In genomic region chr1:161019116-161019660, GRCh38 we compare ENCODE assay signal across 11 cellular contexts. TPM values are rescaled to one million over a fixed set of nuclear protein-coding genes. Genes with fewer than 3 reads are reported as not detected.
DNase-seq lines count a peak whose midpoint lies in the region; ATAC-seq, FAIRE-seq and TF ChIP-seq lines count a peak whose summit lies in the region.
"Not testable (repeated sequence)": the region's sequence is repeated elsewhere in the genome, so short reads cannot be mapped to it uniquely, and the experiment has no call there.
"Had no signal": no experiment of that assay in that cellular context is flagged by ENCODE, and none has a peak within 500 bp of the region (broad histone marks: within the 10 kb centered on the region; RNA-seq: fewer than 3 reads in every experiment).

No MANE protein-coding gene starts in this region.

- not testable (repeated sequence) for H4K20me1 ChIP-seq in endothelial cell of umbilical vein (replicated peaks; ENCODE audit: control insufficient read depth, extremely low read depth, insufficient read depth, low read length)

- H3K4me2 ChIP-seq in endothelial cell of umbilical vein (ENCODE audit: insufficient read depth, low read length) = peak overlapping the region; percentile 69

- not testable (repeated sequence) for TF ChIP-seq POLR2A in endothelial cell of umbilical vein (IDR thresholded peaks at IDR 0.05; ENCODE audit: low read depth, low read length)

- not testable (repeated sequence) for H3K9me3 ChIP-seq in CD4-positive, alpha-beta T cell (ENCODE audit: control insufficient read depth, low read length); endothelial cell of umbilical vein (replicated peaks; ENCODE audit: control insufficient read depth, insufficient read depth, low read length)

- not testable (repeated sequence) for H3K27me3 Mint-ChIP-seq in CD4-positive, alpha-beta T cell; activated naive CD4-positive, alpha-beta T cell treated with anti-CD3 and anti-CD28 coated beads, Interleukin-2, amount 50 U/mL, for 24 hours; natural killer cell treated with Interleukin-12 subunit alpha and Interleukin-12 subunit beta and Interleukin-15 and Interleukin-18, amount 100 ng/mL, for 72 hours; stimulated activated naive CD8-positive, alpha-beta T cell treated with anti-CD3 and anti-CD28 coated beads, Interleukin-15, Interleukin-2, amounts not matched to agents 100 ng/mL and 50 ng/mL, for 24 hours
- peaks cover 7 to 16% (median 11%) of the 10 kb centered on the region in 3 donors for H3K27me3 Mint-ChIP-seq in immature natural killer cell (ENCODE audit: low read depth in 3 of 3)

- not testable (repeated sequence) for H3K9me1 ChIP-seq in endothelial cell of umbilical vein (replicated peaks; ENCODE audit: control insufficient read depth, extremely low read depth, insufficient read depth, low read length)

- not testable (repeated sequence) for TF ChIP-seq CTCF in CD4-positive, alpha-beta T cell (IDR thresholded peaks at IDR 0.05); endothelial cell of umbilical vein (IDR thresholded peaks at IDR 0.05; ENCODE audit: extremely low read depth in 1 of 2, insufficient read depth in 1 of 2, low read depth in 1 of 2, low read length in 2 of 2)

- peaks cover 44% of the 10 kb centered on the region for H3K4me1 ChIP-seq in endothelial cell of umbilical vein (ENCODE audit: control insufficient read depth, extremely low read depth, insufficient read depth, low read length)

- intact Hi-C loops in CD4-positive, alpha-beta T cell (cut with DNase I, micrococcal nuclease); endothelial cell of umbilical vein (cut with micrococcal nuclease): not testable (repeated sequence)

- peak overlapping the region; percentile 81 for H3K27ac Mint-ChIP-seq in CD4-positive, alpha-beta T cell
- peak overlapping the region; percentile 8 for H3K27ac Mint-ChIP-seq in activated naive CD4-positive, alpha-beta T cell treated with anti-CD3 and anti-CD28 coated beads, Interleukin-2, amount 50 U/mL, for 24 hours
- peak overlapping the region in 5 of 6 donors; percentile 1 to 84 (median 59) for H3K27ac Mint-ChIP-seq in immature natural killer cell
- H3K27ac Mint-ChIP-seq in natural killer cell treated with Interleukin-12 subunit alpha and Interleukin-12 subunit beta and Interleukin-15 and Interleukin-18, amount 100 ng/mL, for 72 hours = peak overlapping the region; percentile 42 to 73
- peak overlapping the region; percentile 34 for H3K27ac Mint-ChIP-seq in stimulated activated naive CD8-positive, alpha-beta T cell treated with anti-CD3 and anti-CD28 coated beads, Interleukin-15, Interleukin-2, amounts not matched to agents 100 ng/mL and 50 ng/mL, for 24 hours

- not testable (repeated sequence) for FAIRE-seq in endothelial cell of umbilical vein (lab: Jason Lieb, UNC)

- H3K4me1 Mint-ChIP-seq in CD4-positive, alpha-beta T cell (ENCODE audit: low read depth) = peaks cover 27% of the 10 kb centered on the region
- peaks cover 54% of the 10 kb centered on the region for H3K4me1 Mint-ChIP-seq in activated naive CD4-positive, alpha-beta T cell treated with anti-CD3 and anti-CD28 coated beads, Interleukin-2, amount 50 U/mL, for 24 hours
- H3K4me1 Mint-ChIP-seq in immature natural killer cell = peaks cover 26 to 33% of the 10 kb centered on the region in 2 donors
- H3K4me1 Mint-ChIP-seq in natural killer cell treated with Interleukin-12 subunit alpha and Interleukin-12 subunit beta and Interleukin-15 and Interleukin-18, amount 100 ng/mL, for 72 hours (ENCODE audit: low read depth in 2 of 2) = peaks cover 32 to 37% of the 10 kb centered on the region in 2 donors
- H3K4me1 Mint-ChIP-seq in stimulated activated naive CD8-positive, alpha-beta T cell treated with anti-CD3 and anti-CD28 coated beads, Interleukin-15, Interleukin-2, amounts not matched to agents 100 ng/mL and 50 ng/mL, for 24 hours (ENCODE audit: low read depth) = peaks cover 58% of the 10 kb centered on the region

- POLR2A ChIA-PET in CD4-positive, alpha-beta T cell (lab: Charles Lee) = interaction anchor here (0.7 to 3.7 kb wide), 4 partner anchors 12 to 376 kb away, joined by 3 to 46 read pairs (median 18); partner anchors contain the start of genes ARHGAP30 and TSTD1
- POLR2A ChIA-PET in endothelial cell of umbilical vein (lab: Charles Lee) = not testable (repeated sequence)

- H2AFZ ChIP-seq in endothelial cell of umbilical vein (ENCODE audit: low read depth, low read length) = not testable (repeated sequence)

- peak overlapping the region; percentile 91 for H3K4me3 Mint-ChIP-seq in CD4-positive, alpha-beta T cell
- H3K4me3 Mint-ChIP-seq in activated naive CD4-positive, alpha-beta T cell treated with anti-CD3 and anti-CD28 coated beads, Interleukin-2, amount 50 U/mL, for 24 hours = peak overlapping the region; percentile 86
- peak overlapping the region; percentile 87 to 95 (median 94) for H3K4me3 Mint-ChIP-seq in immature natural killer cell
- H3K4me3 Mint-ChIP-seq in natural killer cell treated with Interleukin-12 subunit alpha and Interleukin-12 subunit beta and Interleukin-15 and Interleukin-18, amount 100 ng/mL, for 72 hours = peak overlapping the region; percentile 97
- not testable (repeated sequence) for H3K4me3 Mint-ChIP-seq in stimulated activated naive CD8-positive, alpha-beta T cell treated with anti-CD3 and anti-CD28 coated beads, Interleukin-15, Interleukin-2, amounts not matched to agents 100 ng/mL and 50 ng/mL, for 24 hours

- not testable (repeated sequence) for H3K9me3 Mint-ChIP-seq in CD4-positive, alpha-beta T cell; activated naive CD4-positive, alpha-beta T cell treated with anti-CD3 and anti-CD28 coated beads, Interleukin-2, amount 50 U/mL, for 24 hours; immature natural killer cell; natural killer cell treated with Interleukin-12 subunit alpha and Interleukin-12 subunit beta and Interleukin-15 and Interleukin-18, amount 100 ng/mL, for 72 hours; stimulated activated naive CD8-positive, alpha-beta T cell treated with anti-CD3 and anti-CD28 coated beads, Interleukin-15, Interleukin-2, amounts not matched to agents 100 ng/mL and 50 ng/mL, for 24 hours

- not testable (repeated sequence) for H3K36me3 ChIP-seq in endothelial cell of umbilical vein (ENCODE audit: control insufficient read depth in 2 of 2, extremely low read depth in 1 of 2, insufficient read depth in 2 of 2, low read length in 2 of 2)

- not testable (repeated sequence) for H3K27ac ChIP-seq in CD4-positive, alpha-beta T cell (ENCODE audit: low read depth, low read length); endothelial cell of umbilical vein (ENCODE audit: insufficient read depth, low read depth, low read length)

- dilution Hi-C loops in endothelial cell of umbilical vein (cut with MboI; ENCODE audit: extremely low pct_ligation_motif_present, low sequenced_read_pairs) = not testable (repeated sequence)

- BruUV-seq in endothelial cell of umbilical vein (replicated peaks; lab: Mats Ljungman, UMichigan) = not testable (repeated sequence)

- ATAC-seq in CD4-positive, alpha-beta T cell (ENCODE audit: poor library complexity); natural killer cell treated with Interleukin-12 subunit alpha and Interleukin-12 subunit beta and Interleukin-15 and Interleukin-18, amount 100 ng/mL, for 72 hours: not testable (repeated sequence)

- DNase-seq in CD4-positive, alpha-beta T cell; endothelial cell of umbilical vein (ENCODE audit: low read depth, low spot score); immature natural killer cell; natural killer cell treated with Interleukin-12 subunit alpha and Interleukin-12 subunit beta and Interleukin-15 and Interleukin-18, amount 100 ng/mL, for 72 hours (ENCODE audit: low spot score): not testable (repeated sequence)
- peak; percentile 59 for DNase-seq in KBM-7
- DNase-seq in SKM-1 treated with dmso at 0.1 percent for 144 hours (lab: John Stamatoyannopoulos, UW; ENCODE audit: unreplicated experiment) = peak; percentile 41

- peaks cover 24% of the 10 kb centered on the region for H3K79me2 ChIP-seq in endothelial cell of umbilical vein (ENCODE audit: control insufficient read depth, insufficient read depth, low read length)

- not testable (repeated sequence) for H3K27me3 ChIP-seq in CD4-positive, alpha-beta T cell (ENCODE audit: control insufficient read depth, insufficient read depth, low read length); endothelial cell of umbilical vein (ENCODE audit: control insufficient read depth in 2 of 2, insufficient read depth in 2 of 2, low read length in 2 of 2)

- H3K4me3 ChIP-seq in endothelial cell of umbilical vein (replicated peaks in 1 of 3; ENCODE audit: insufficient read depth in 1 of 3, low read depth in 1 of 3, low read length in 3 of 3) = peak overlapping the region in 2 of 3 experiments; percentile 77 to 87

- in situ Hi-C loops in KBM-7 (cut with MboI; ENCODE audit: low pct_unique_long_range_greater_than_20kb, low sequenced_read_pairs) = not testable (repeated sequence)

- H3K9ac ChIP-seq in endothelial cell of umbilical vein (replicated peaks; ENCODE audit: extremely low read depth, insufficient read depth, low read length) = peak overlapping the region; percentile 88

- CTCF ChIA-PET in CD4-positive, alpha-beta T cell (lab: Charles Lee) = interaction anchor here (2.4 to 2.6 kb wide), 2 partner anchors 26 to 78 kb away, joined by 9 to 10 read pairs; partner anchors contain the start of genes KLHDC9 and USF1
- CTCF ChIA-PET in endothelial cell of umbilical vein (lab: Charles Lee) = interaction anchor here (0.6 to 5.6 kb wide), 7 partner anchors 23 to 79 kb away, joined by 3 to 100 read pairs (median 5); partner anchors contain the start of genes KLHDC9 and USF1

- H3K36me3 Mint-ChIP-seq in CD4-positive, alpha-beta T cell (ENCODE audit: low read depth); activated naive CD4-positive, alpha-beta T cell treated with anti-CD3 and anti-CD28 coated beads, Interleukin-2, amount 50 U/mL, for 24 hours; immature natural killer cell; natural killer cell treated with Interleukin-12 subunit alpha and Interleukin-12 subunit beta and Interleukin-15 and Interleukin-18, amount 100 ng/mL, for 72 hours; stimulated activated naive CD8-positive, alpha-beta T cell treated with anti-CD3 and anti-CD28 coated beads, Interleukin-15, Interleukin-2, amounts not matched to agents 100 ng/mL and 50 ng/mL, for 24 hours (ENCODE audit: low read depth): not testable (repeated sequence)

RNA-seq across cellular contexts. Expression of gene F11R, which starts 1.8 kb away (rescaled TPM):
- 10 to 100 TPM; 15.2 to 16.2 TPM for total RNA-seq in CD4-positive, alpha-beta T cell
- 86.3 and 97.0 TPM in 2 replicates for total RNA-seq in endothelial cell of umbilical vein
- polyA plus RNA-seq in endothelial cell of umbilical vein = 124 and 137 TPM in 2 replicates
- 91.7 and 92.4 TPM in 2 replicates for polyA plus RNA-seq in endothelial cell of umbilical vein (2011; cell fraction: cytosol; rRNA removed)
- 79.3 and 83.6 TPM in 2 replicates for polyA plus RNA-seq in endothelial cell of umbilical vein (2011; cell fraction: nucleus; rRNA removed)
- 57.1 and 63.3 TPM in 2 replicates for polyA plus RNA-seq in endothelial cell of umbilical vein (2012)
- polyA minus RNA-seq in endothelial cell of umbilical vein = 297 and 401 TPM in 2 replicates
- polyA minus RNA-seq in endothelial cell of umbilical vein (2011; cell fraction: cytosol; rRNA and poly(A)+ RNA removed) = 12.7 TPM
- 45.2 and 62.6 TPM in 2 replicates for polyA minus RNA-seq in endothelial cell of umbilical vein (2011; cell fraction: nucleus; rRNA and poly(A)+ RNA removed)
- polyA plus RNA-seq in immature natural killer cell = 10 to 100 TPM; 11.5 to 53.2 (median 27.7) TPM
- total RNA-seq in natural killer cell treated with Interleukin-12 subunit alpha and Interleukin-12 subunit beta and Interleukin-15 and Interleukin-18, amount 100 ng/mL, for 72 hours = 10 to 100 TPM; 11.0 to 25.9 TPM

RNA-seq across cellular contexts. Expression of gene TSTD1, which starts 19.6 kb away (rescaled TPM):
- 10 to 100 TPM; 38.0 to 40.3 TPM for total RNA-seq in CD4-positive, alpha-beta T cell
- total RNA-seq in endothelial cell of umbilical vein = 8.9 and 12.5 TPM in 2 replicates
- polyA plus RNA-seq in endothelial cell of umbilical vein (39.1 and 51.6 TPM in 2 replicates), immature natural killer cell (100 to 1,000 TPM; 229 to 385 (median 349) TPM)
- 25.6 and 27.3 TPM in 2 replicates for polyA plus RNA-seq in endothelial cell of umbilical vein (2011; cell fraction: cytosol; rRNA removed)
- 12.5 and 14.6 TPM in 2 replicates for polyA plus RNA-seq in endothelial cell of umbilical vein (2011; cell fraction: nucleus; rRNA removed)
- 10.0 and 21.3 TPM in 2 replicates for polyA plus RNA-seq in endothelial cell of umbilical vein (2012)
- 4.3 and 5.2 TPM in 2 replicates for polyA minus RNA-seq in endothelial cell of umbilical vein
- polyA minus RNA-seq in endothelial cell of umbilical vein (2011; cell fraction: cytosol; rRNA and poly(A)+ RNA removed) = not detected
- polyA minus RNA-seq in endothelial cell of umbilical vein (2011; cell fraction: nucleus; rRNA and poly(A)+ RNA removed) = 2.3 and 2.8 TPM in 2 replicates
- total RNA-seq in natural killer cell treated with Interleukin-12 subunit alpha and Interleukin-12 subunit beta and Interleukin-15 and Interleukin-18, amount 100 ng/mL, for 72 hours = 10 to 100 TPM; 10.5 to 47.2 TPM
- total RNA-seq: IMR-90 had no signal

RNA-seq across cellular contexts. Expression of gene USF1, which starts 26.6 kb away (rescaled TPM):
- 10 to 100 TPM; 93.5 to 99.1 TPM for total RNA-seq in CD4-positive, alpha-beta T cell
- total RNA-seq in endothelial cell of umbilical vein = 56.7 and 57.9 TPM in 2 replicates
- 53.4 and 66.0 TPM in 2 replicates for polyA plus RNA-seq in endothelial cell of umbilical vein
- polyA plus RNA-seq in endothelial cell of umbilical vein (2011; cell fraction: cytosol; rRNA removed) = 38.8 and 48.4 TPM in 2 replicates
- polyA plus RNA-seq in endothelial cell of umbilical vein (2011; cell fraction: nucleus; rRNA removed) = 257 and 283 TPM in 2 replicates
- 34.7 and 40.5 TPM in 2 replicates for polyA plus RNA-seq in endothelial cell of umbilical vein (2012)
- 123 and 155 TPM in 2 replicates for polyA minus RNA-seq in endothelial cell of umbilical vein
- 53.7 TPM for polyA minus RNA-seq in endothelial cell of umbilical vein (2011; cell fraction: cytosol; rRNA and poly(A)+ RNA removed)
- polyA minus RNA-seq in endothelial cell of umbilical vein (2011; cell fraction: nucleus; rRNA and poly(A)+ RNA removed) = 23.7 and 39.2 TPM in 2 replicates
- 10 to 100 TPM in 1 of 3 donors, 1 to 10 TPM in 1, not detected in 1; 7.9 to 12.2 TPM for polyA plus RNA-seq in immature natural killer cell
- 10 to 100 TPM; 72.2 to 77.4 TPM for total RNA-seq in natural killer cell treated with Interleukin-12 subunit alpha and Interleukin-12 subunit beta and Interleukin-15 and Interleukin-18, amount 100 ng/mL, for 72 hours

RNA-seq across cellular contexts. Expression of gene ARHGAP30, which starts 50.5 kb away (rescaled TPM):
- total RNA-seq in CD4-positive, alpha-beta T cell = 10 to 100 TPM; 76.6 to 78.9 TPM
- total RNA-seq in endothelial cell of umbilical vein = not detected in 2 replicates
- polyA plus RNA-seq in endothelial cell of umbilical vein (not detected in 2 replicates), immature natural killer cell (100 to 1,000 TPM in 2 of 3 donors, 10 to 100 TPM in 1; 98.0 to 265 (median 103) TPM)
- polyA plus RNA-seq in endothelial cell of umbilical vein (2011; cell fraction: cytosol; rRNA removed) = not detected in 2 replicates
- polyA plus RNA-seq in endothelial cell of umbilical vein (2011; cell fraction: nucleus; rRNA removed) = not detected in 2 replicates
- 0.08 and 0.15 TPM in 2 replicates for polyA plus RNA-seq in endothelial cell of umbilical vein (2012)
- polyA minus RNA-seq in endothelial cell of umbilical vein = 0.08 TPM in 1 of 2 replicates, not detected in the other
- not detected for polyA minus RNA-seq in endothelial cell of umbilical vein (2011; cell fraction: cytosol; rRNA and poly(A)+ RNA removed)
- polyA minus RNA-seq in endothelial cell of umbilical vein (2011; cell fraction: nucleus; rRNA and poly(A)+ RNA removed) = not detected in 2 replicates
- 100 to 1,000 TPM; 217 to 250 TPM for total RNA-seq in natural killer cell treated with Interleukin-12 subunit alpha and Interleukin-12 subunit beta and Interleukin-15 and Interleukin-18, amount 100 ng/mL, for 72 hours
- total RNA-seq: fibroblast of lung, IMR-90 had no signal
- polyA plus RNA-seq: AG04450, fibroblast of lung had no signal

Comparison
In these comparisons a context has a peak if more than half of its experiments do, and no peak if none do; other contexts are left out.
1. H3K27ac Mint-ChIP-seq: peak in every context shown above with its lines; median percentile 81 in CD4-positive, alpha-beta T cell; 59 in immature natural killer cell; 58 in natural killer cell treated with Interleukin-12 subunit alpha and Interleukin-12 subunit beta and Interleukin-15 and Interleukin-18, amount 100 ng/mL, for 72 hours; 34 in stimulated activated naive CD8-positive, alpha-beta T cell treated with anti-CD3 and anti-CD28 coated beads, Interleukin-15, Interleukin-2, amounts not matched to agents 100 ng/mL and 50 ng/mL, for 24 hours; 8 in activated naive CD4-positive, alpha-beta T cell treated with anti-CD3 and anti-CD28 coated beads, Interleukin-2, amount 50 U/mL, for 24 hours.